Comparison of ENCODE assay signal across 8 cellular contexts in genomic region chr9:132214027-132214622, GRCh38. TPM values are rescaled to one million over a fixed set of nuclear protein-coding genes. Genes with fewer than 3 reads are reported as not detected.
DNase-seq lines count a peak whose midpoint lies in the region; ATAC-seq, FAIRE-seq and TF ChIP-seq lines count a peak whose summit lies in the region.

No MANE protein-coding gene starts in this region.

- TF ChIP-seq CTCF in AG04450 (IDR thresholded peaks at IDR 0.05; ENCODE audit: low read depth, low read length) (peak; percentile 27; the same call in 1 of the 2 replicates), K562 (IDR thresholded peaks at IDR 0.05 in 2 of 3, conservative IDR thresholded peaks at IDR 0.05 in 1 of 3; ENCODE audit: insufficient read depth in 2 of 3, low read depth in 1 of 3, low read length in 3 of 3) (no peak)

- peak; percentile 52 for ATAC-seq in K562

- H3K4me1 ChIP-seq in K562 (replicated peaks in 1 of 2; ENCODE audit: control insufficient read depth in 2 of 2, insufficient read depth in 2 of 2, low read length in 2 of 2): peaks cover 0 to 8% of the 10 kb centered on the region in 2 experiments; a peak in 1 of 5 replicates

- no peak for TF ChIP-seq RAD21 in K562 (CRISPR knock-in tag; conservative IDR thresholded peaks at IDR 0.05 in 1 of 2, IDR thresholded peaks at IDR 0.05 in 1 of 2)

- H3K79me2 ChIP-seq in K562 (ENCODE audit: control insufficient read depth, insufficient read depth, low read length): no peaks in the 10 kb centered on the region

- no peak overlapping the region for H3K9ac ChIP-seq in K562 (ENCODE audit: insufficient read depth in 1 of 2, low read depth in 2 of 2, low read length in 2 of 2)

- no peaks in the 10 kb centered on the region for H3K36me3 ChIP-seq in K562 (ENCODE audit: control insufficient read depth, insufficient read depth, low read length)

- no peak for TF ChIP-seq EP300 in K562 (IDR thresholded peaks at IDR 0.05; ENCODE audit: low read length)

- no TSS peak for BruUV-seq in K562 (replicated peaks; lab: Mats Ljungman, UMichigan)

- H3K27ac ChIP-seq in AG04450 (ENCODE audit: low read depth, low read length) (peak overlapping the region; percentile 70), K562 (ENCODE audit: extremely low read depth, low read depth, low read length) (no peak overlapping the region), temporal lobe (ENCODE audit: low read depth, low read length) (peak overlapping the region; percentile 95)

- CTCF ChIA-PET in AG04450 (lab: Charles Lee) (interaction anchor here (1.0 kb wide), 1 partner anchor 44 kb away, joined by 3 read pairs; no protein-coding TSS in a partner anchor), K562 (lab: Yijun Ruan, JAX; ENCODE audit: low intra/inter-chr PET ratio) (no interaction called here)

- in situ Hi-C loops in K562 (cut with MboI): no loop called here

- no peak for FAIRE-seq in K562 (lab: Jason Lieb, UNC)

- no peak overlapping the region for H2AFZ ChIP-seq in K562 (ENCODE audit: low read depth, low read length)

- intact Hi-C loops in K562 (cut with micrococcal nuclease): no loop called here

- peaks cover 13% of the 10 kb centered on the region; the same call in 1 of the 2 replicates for H4K20me1 ChIP-seq in K562 (replicated peaks; ENCODE audit: control insufficient read depth, insufficient read depth, low read length)

- no peak for TF ChIP-seq POLR2A in K562 (conservative IDR thresholded peaks at IDR 0.05)

- H3K4me3 ChIP-seq in AG04450 (ENCODE audit: low read depth, low read length) (peak overlapping the region; percentile 10; the same call in 1 of the 2 replicates), K562 (no peak overlapping the region)

- 2% methylated on average over 17 of the region's 18 CpGs for WGBS in K562 (ENCODE audit: insufficient coverage, low coverage, missing lambda C conversion rate)

- DNase-seq in AG04450 (ENCODE audit: low read depth, low spot score) (peak; percentile 75), LoVo (ENCODE audit: low spot score) (peak; percentile 21), K562 (ENCODE audit: extremely low read depth in 1 of 4, low spot score in 3 of 4) (peak in 2 of 4 experiments; percentile 29 to 32), iris pigment epithelial cell (ENCODE audit: low read depth) (peak; percentile 92), NOMO-1 treated with dmso at 0.1 percent for 144 hours (lab: John Stamatoyannopoulos, UW; ENCODE audit: unreplicated experiment) (no peak), GM19238 (ENCODE audit: insufficient read length, low spot score) (no peak)
- no peak for DNase-seq in stimulated activated CD4-positive, alpha-beta T cell treated with anti-CD3 and anti-CD28 coated beads, Interleukin-1b, Interleukin-23, amount 100 ng/mL, for 48 hours

- H3K9me3 ChIP-seq in AG04450 (ENCODE audit: control insufficient read depth, insufficient read depth, low read length): no peaks in the 10 kb centered on the region; the same call in 1 of the 2 replicates
- H3K9me3 ChIP-seq in K562 (replicated peaks; ENCODE audit: control insufficient read depth, insufficient read depth, low read depth, low read length): no peaks in the 10 kb centered on the region

- H3K4me2 ChIP-seq in K562 (ENCODE audit: insufficient read depth, low read length): no peak overlapping the region

- POLR2A ChIA-PET in AG04450 (lab: Yijun Ruan, JAX): no interaction called here
- POLR2A ChIA-PET in K562 (lab: Yijun Ruan, JAX): interaction anchor here (0.6 kb wide), 1 partner anchor 335 kb away, joined by 4 read pairs; no protein-coding TSS in a partner anchor

- no peaks in the 10 kb centered on the region for H3K9me1 ChIP-seq in K562 (ENCODE audit: control insufficient read depth, insufficient read depth, low read length)

- H3K27me3 ChIP-seq in AG04450 (ENCODE audit: control insufficient read depth, insufficient read depth, low read length): peaks cover 12% of the 10 kb centered on the region
- H3K27me3 ChIP-seq in K562 (ENCODE audit: control insufficient read depth in 2 of 2, insufficient read depth in 2 of 2, low read length in 2 of 2): peaks cover 37 to 85% of the 10 kb centered on the region in 2 experiments

TF ChIP-seq in K562, 482 proteins besides CTCF, POLR2A, EP300 and RAD21:
- TF ChIP-seq JUND (IDR thresholded peaks at IDR 0.05; ENCODE audit: borderline replicate concordance, low read depth, low read length) (no peak), JUND (tag; IDR thresholded peaks at IDR 0.05; ENCODE audit: borderline replicate concordance, low read depth, low read length) (0 out of 3 replicates have a peak, but pooled peaks have one; percentile 19), BRF1 (IDR thresholded peaks at IDR 0.05; ENCODE audit: borderline replicate concordance, extremely low read depth, insufficient read length) (no peak), ATF3 (IDR thresholded peaks at IDR 0.05) (peak; percentile 80), ATF3 (CRISPR knock-in tag; conservative IDR thresholded peaks at IDR 0.05) (no peak), ATF7 (IDR thresholded peaks at IDR 0.05) (peak; percentile 43; the same call in 1 of the 2 replicates)

RNA-seq across cellular contexts. Expression of gene NTNG2, which starts 52.3 kb away (rescaled TPM):
- polyA plus RNA-seq in AG04450 (2011; rRNA removed) (0.93 and 1.3 TPM in 2 replicates), K562 (2011; rRNA removed) (0.11 TPM in 1 of 2 replicates, not detected in the other), K562 (2014; fragmentation: Illumina TruSeq; extraction: Trizol) (not detected in 2 replicates), K562 (2014; fragmentation: Nextera tagmentation; extraction: Ambion mirVana) (not detected), K562 (2014; rRNA removed) (0.01 TPM in 1 of 2 replicates, not detected in the other)
- 1.3 and 1.5 TPM in 2 replicates for polyA minus RNA-seq in AG04450 (2011; rRNA and poly(A)+ RNA removed)
- total RNA-seq in K562 (2011; cell fraction: chromatin; rRNA removed; ENCODE audit: low replicate concordance): 0.65 TPM in 1 of 2 replicates, not detected in the other
- 0.13 and 0.67 TPM in 2 replicates for total RNA-seq in K562 (2011; cell fraction: nucleolus; rRNA removed)
- total RNA-seq in K562 (2011; cell fraction: nucleoplasm; rRNA removed): 0.07 and 2.3 TPM in 2 replicates
- total RNA-seq in K562 (2014; rRNA removed) (not detected in 2 replicates), K562 (2014; rRNA removed; fragmentation: Illumina TruSeq; extraction: Trizol) (not detected in 2 replicates), K562 (2015; rRNA removed; fragmentation: Illumina TruSeq; extraction: Trizol) (not detected in 2 replicates), K562 (2021) (0.09 and 0.42 TPM in 2 replicates), temporal lobe (4.9 TPM)
- 0.19 and 2.2 TPM in 2 replicates for polyA plus RNA-seq in K562 (2011; cell fraction: cytosol; rRNA removed)
- polyA plus RNA-seq in K562 (2011; cell fraction: nucleus; rRNA removed): 0.03 and 0.30 TPM in 2 replicates
- polyA plus RNA-seq in K562 (2012): 0.11 and 0.25 TPM in 2 replicates
- not detected in 2 replicates for polyA minus RNA-seq in K562 (2011; rRNA and poly(A)+ RNA removed)
- polyA minus RNA-seq in K562 (2011; cell fraction: cytosol; rRNA and poly(A)+ RNA removed): not detected in 2 replicates
- 0.40 TPM in 1 of 2 replicates, not detected in the other for polyA minus RNA-seq in K562 (2011; cell fraction: nucleus; rRNA and poly(A)+ RNA removed)

Comparison
In these comparisons a context has a peak if more than half of its experiments do, and no peak if none do; other contexts are left out.
1. DNase-seq: peak in AG04450 (single experiment), LoVo (single experiment) and iris pigment epithelial cell (single experiment); none in NOMO-1 treated with dmso at 0.1 percent for 144 hours (single experiment), stimulated activated CD4-positive, alpha-beta T cell treated with anti-CD3 and anti-CD28 coated beads, Interleukin-1b, Interleukin-23, amount 100 ng/mL, for 48 hours (single experiment) and GM19238 (single experiment).